In the genomic region with DNA sequence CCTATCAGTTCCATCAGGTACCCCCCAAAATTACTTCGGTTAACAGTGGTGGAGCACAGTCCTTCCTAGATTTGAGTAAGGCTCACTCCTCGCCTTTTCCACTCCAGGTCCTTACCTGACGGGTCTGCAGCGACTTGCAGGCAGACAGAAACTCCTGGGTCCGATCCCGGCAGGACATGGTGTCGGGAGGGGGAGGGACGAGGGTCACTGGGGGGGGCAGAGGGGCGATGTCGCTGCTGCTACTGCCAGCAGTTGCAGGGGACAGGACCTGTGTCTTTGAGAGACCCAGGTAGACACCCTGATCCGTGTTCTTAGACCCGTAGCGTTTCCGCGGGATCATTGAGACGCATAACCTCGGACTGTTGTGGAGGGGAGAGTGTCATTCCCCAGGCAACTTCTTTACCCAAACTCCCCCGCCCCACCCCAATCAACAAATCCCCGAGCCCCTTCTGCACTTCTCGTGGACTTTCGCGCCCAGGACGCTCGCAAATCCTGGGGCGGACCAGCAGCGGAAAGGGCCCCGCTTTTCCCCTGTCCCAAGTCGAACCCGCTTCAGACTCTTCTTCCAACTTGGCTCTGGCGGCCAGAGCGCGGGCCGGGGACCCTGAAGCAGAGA, we compare ENCODE assay signal across 9 cellular contexts. TPM values are rescaled to one million over a fixed set of nuclear protein-coding genes. Genes with fewer than 3 reads are reported as not detected.
DNase-seq lines count a peak whose midpoint lies in the region; ATAC-seq lines count a peak whose summit lies in the region.
"Had no signal": no experiment of that assay in that cellular context is flagged by ENCODE, and none has a peak within 500 bp of the region (broad histone marks: within the 10 kb centered on the region; RNA-seq: fewer than 3 reads in every experiment).

No MANE protein-coding gene starts in this region.

- peak overlapping the region; percentile 96 to 100 (median 98) for H3K27ac Mint-ChIP-seq in CD8-positive, alpha-beta memory T cell
- H3K27ac Mint-ChIP-seq in activated naive CD8-positive, alpha-beta T cell, result peak overlapping the region; percentile 100

- H3K4me3 ChIP-seq in CD8-positive, alpha-beta memory T cell (ENCODE audit: low read length), result peak overlapping the region; percentile 96
- peak overlapping the region; percentile 83 to 94 (median 91) for H3K4me3 ChIP-seq in subcutaneous abdominal adipose tissue (ENCODE audit: low read depth in 1 of 5, low read length in 5 of 5)

- H3K36me3 Mint-ChIP-seq in CD8-positive, alpha-beta memory T cell, result peaks cover 0 to 66% (median 10%) of the 10 kb centered on the region in 3 donors
- peaks cover 6% of the 10 kb centered on the region for H3K36me3 Mint-ChIP-seq in activated naive CD8-positive, alpha-beta T cell

- H3K27ac ChIP-seq in CD8-positive, alpha-beta memory T cell (ENCODE audit: low read depth, low read length), result peak overlapping the region; percentile 98
- H3K27ac ChIP-seq in subcutaneous abdominal adipose tissue (ENCODE audit: low read depth, low read length), result peak overlapping the region; percentile 96

- ATAC-seq in HG02759 (IDR thresholded peaks at IDR 0.05; ENCODE audit: unreplicated experiment) (peak; percentile 15), HG03280 (IDR thresholded peaks at IDR 0.05; ENCODE audit: unreplicated experiment) (no peak)

- DNase-seq in CD8-positive, alpha-beta memory T cell, result no peak
- DNase-seq in iPS-NIHi11 (ENCODE audit: low spot score) (peak; percentile 65), NCI-H526 (lab: John Stamatoyannopoulos, UW) (no peak), DMS53 treated with DMSO at 0.1 percent for 48 hours (lab: John Stamatoyannopoulos, UW; ENCODE audit: unreplicated experiment) (no peak)

- no peaks in the 10 kb centered on the region for H3K9me3 ChIP-seq in CD8-positive, alpha-beta memory T cell (ENCODE audit: low read length)
- H3K9me3 ChIP-seq in subcutaneous abdominal adipose tissue (ENCODE audit: control insufficient read depth in 5 of 5, low read length in 5 of 5), result no peaks in the 10 kb centered on the region

- H3K27me3 Mint-ChIP-seq in CD8-positive, alpha-beta memory T cell, result no peaks in the 10 kb centered on the region
- H3K27me3 Mint-ChIP-seq in activated naive CD8-positive, alpha-beta T cell, result no peaks in the 10 kb centered on the region

- H3K9ac ChIP-seq in subcutaneous abdominal adipose tissue (ENCODE audit: low read length in 5 of 5), result peak overlapping the region; percentile 86 to 95 (median 92)

- POLR2A ChIA-PET in CD8-positive, alpha-beta memory T cell (lab: Charles Lee), result interaction anchor here (1.0 to 2.9 kb wide), 13 partner anchors 8 to 239 kb away, joined by 3 to 68 read pairs (median 13); a partner anchor contains a TSS

- peak overlapping the region; percentile 93 to 100 (median 97) for H3K4me3 Mint-ChIP-seq in CD8-positive, alpha-beta memory T cell
- peak overlapping the region; percentile 99 for H3K4me3 Mint-ChIP-seq in activated naive CD8-positive, alpha-beta T cell

- no peaks in the 10 kb centered on the region for H3K9me3 Mint-ChIP-seq in CD8-positive, alpha-beta memory T cell
- H3K9me3 Mint-ChIP-seq in activated naive CD8-positive, alpha-beta T cell (ENCODE audit: low read depth), result no peaks in the 10 kb centered on the region

- H3K36me3 ChIP-seq in CD8-positive, alpha-beta memory T cell (ENCODE audit: insufficient read depth, low read length), result peaks cover 30% of the 10 kb centered on the region
- H3K36me3 ChIP-seq in subcutaneous abdominal adipose tissue (ENCODE audit: control insufficient read depth in 5 of 5, insufficient read depth in 5 of 5, low read length in 5 of 5), result peaks cover 10 to 41% (median 39%) of the 10 kb centered on the region in 5 donors

- CTCF ChIA-PET in CD8-positive, alpha-beta memory T cell (lab: Charles Lee), result interaction anchor here (0.6 to 1.6 kb wide), 8 partner anchors 9 to 257 kb away, joined by 3 to 7 read pairs (median 3); a partner anchor contains a TSS

- H3K4me1 ChIP-seq in CD8-positive, alpha-beta memory T cell (ENCODE audit: insufficient read depth, low read length), result peaks cover 29% of the 10 kb centered on the region
- peaks cover 13 to 40% (median 35%) of the 10 kb centered on the region in 5 donors for H3K4me1 ChIP-seq in subcutaneous abdominal adipose tissue (ENCODE audit: control insufficient read depth in 5 of 5, insufficient read depth in 5 of 5, low read length in 5 of 5)

- no peaks in the 10 kb centered on the region for H3K27me3 ChIP-seq in CD8-positive, alpha-beta memory T cell (ENCODE audit: insufficient read depth, low read length, poor library complexity, severe bottlenecking)
- no peaks in the 10 kb centered on the region for H3K27me3 ChIP-seq in subcutaneous abdominal adipose tissue (ENCODE audit: control insufficient read depth in 5 of 5, insufficient read depth in 4 of 5, low read length in 5 of 5)

- peaks cover 22 to 52% (median 30%) of the 10 kb centered on the region in 3 donors for H3K4me1 Mint-ChIP-seq in CD8-positive, alpha-beta memory T cell
- peaks cover 45% of the 10 kb centered on the region for H3K4me1 Mint-ChIP-seq in activated naive CD8-positive, alpha-beta T cell (ENCODE audit: low read depth)

RNA-seq across cellular contexts. Expression of a gene that starts 0.8 kb away (rescaled TPM):
- total RNA-seq in CD8-positive, alpha-beta memory T cell, result 10 to 100 TPM; 34.7 to 35.3 TPM
- polyA plus RNA-seq in CD8-positive, alpha-beta memory T cell, result 37.2 TPM

RNA-seq across cellular contexts. Expression of a gene that starts 1.6 kb away (rescaled TPM):
- total RNA-seq in CD8-positive, alpha-beta memory T cell, result under 1 TPM in 1 of 2 experiments, not detected in 1; 0.50 TPM
- 0.66 TPM for polyA plus RNA-seq in CD8-positive, alpha-beta memory T cell
- total RNA-seq: RPMI7951 had no signal

RNA-seq across cellular contexts. Expression of a gene that starts 8.4 kb away (rescaled TPM):
- 100 to 1,000 TPM; 124 to 131 TPM for total RNA-seq in CD8-positive, alpha-beta memory T cell
- polyA plus RNA-seq in CD8-positive, alpha-beta memory T cell, result 42.4 TPM

RNA-seq across cellular contexts. Expression of a gene that starts 25.8 kb away (rescaled TPM):
- 100 to 1,000 TPM; 112 to 126 TPM for total RNA-seq in CD8-positive, alpha-beta memory T cell
- 81.2 TPM for polyA plus RNA-seq in CD8-positive, alpha-beta memory T cell

RNA-seq across cellular contexts. Expression of a gene that starts 39.2 kb away (rescaled TPM):
- total RNA-seq in CD8-positive, alpha-beta memory T cell, result 10 to 100 TPM; 13.0 to 14.6 TPM
- polyA plus RNA-seq in CD8-positive, alpha-beta memory T cell, result 56.0 TPM
